In the genomic region with DNA sequence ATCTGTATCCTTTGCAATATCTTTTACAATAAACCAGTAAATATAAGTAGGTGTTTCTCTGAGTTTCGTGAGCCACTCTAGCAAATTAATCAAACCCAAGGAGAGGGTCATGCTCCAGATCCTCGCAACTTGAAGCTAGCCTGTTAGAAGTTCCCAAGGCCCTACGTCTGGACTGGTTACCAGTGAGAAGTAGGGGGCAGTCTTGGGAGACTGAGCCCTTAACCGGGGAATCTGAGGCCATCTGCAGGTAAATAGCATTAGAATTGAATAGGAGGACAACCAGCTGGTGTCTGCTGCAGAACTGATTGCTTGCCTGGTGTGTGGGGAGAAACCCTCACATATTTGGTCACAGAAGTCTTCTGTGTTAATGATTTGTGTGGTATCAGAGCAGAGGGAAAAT, we compare ENCODE assay signal across 29 cellular contexts.
"Had no signal": no experiment of that assay in that cellular context is flagged by ENCODE, and none has a peak within 500 bp of the region (broad histone marks: within the 10 kb centered on the region; RNA-seq: fewer than 3 reads in every experiment).

No MANE protein-coding gene starts in this region.

- H3K27me3 Mint-ChIP-seq: activated B cell treated with CpG ODN at 0.5 μM for 24 hours; activated CD4-positive, alpha-beta T cell treated with anti-CD3 and anti-CD28 coated beads, Interleukin-2, amount 10 ng/mL, durations not matched to agents 24 days and 14 days; activated CD8-positive, alpha-beta memory T cell treated with anti-CD3 and anti-CD28 coated beads, Interleukin-2, amount 10 ng/mL, durations not matched to agents 7 days and 5 days had no signal

- H3K36me3 ChIP-seq: ascending aorta had no signal

- H3K4me1 ChIP-seq: ascending aorta, body of pancreas had no signal

- H3K36me3 Mint-ChIP-seq: activated CD8-positive, alpha-beta memory T cell treated with anti-CD3 and anti-CD28 coated beads, Interleukin-2, amount 10 ng/mL, durations not matched to agents 7 days and 5 days; activated naive CD4-positive, alpha-beta T cell treated with anti-CD3 and anti-CD28 coated beads, Interleukin-2, amount 50 U/mL, for 72 hours had no signal

- H3K27me3 ChIP-seq: ascending aorta, body of pancreas had no signal

- H3K4me3 ChIP-seq: ascending aorta, body of pancreas, K562 had no signal

- DNase-seq: activated B cell treated with CpG ODN at 0.5 μM for 24 hours; activated CD4-positive, alpha-beta T cell treated with anti-CD3 and anti-CD28 coated beads for 1 hour; activated CD4-positive, alpha-beta T cell treated with anti-CD3 and anti-CD28 coated beads, Interleukin-2, amount 10 ng/mL, durations not matched to agents 24 days and 14 days; activated CD4-positive, alpha-beta T cell treated with anti-CD3 and anti-CD28 coated beads, Interleukin-2, amount 50 U/mL, for 48 hours; activated CD8-positive, alpha-beta memory T cell treated with anti-CD3 and anti-CD28 coated beads, Interleukin-2, amount 10 ng/mL, durations not matched to agents 7 days and 5 days; activated effector memory CD4-positive, alpha-beta T cell treated with anti-CD3 and anti-CD28 coated beads, Interleukin-2, amount 50 U/mL, for 16 hours; activated naive CD4-positive, alpha-beta T cell treated with Interleukin-2 at 50 U/mL for 16 hours; activated naive CD8-positive, alpha-beta T cell treated with anti-CD3 and anti-CD28 coated beads, Interleukin-2, amount 50 U/mL, for 24 hours; activated T-cell treated with anti-CD3 and anti-CD28 coated beads, Interleukin-2, amount 50 U/mL, for 24 hours; amniotic stem cell; body of pancreas; Karpas-422; MM.1S; NCI-H1105; NCI-H1436; NCI-H187 treated with DMSO at 0.1 percent for 48 hours; NCI-H2171; NCI-H2227 treated with DMSO at 0.1 percent for 48 hours; NCI-H446 treated with DMSO at 0.1 percent for 48 hours; NCI-H524 treated with DMSO at 0.1 percent for 48 hours; NCI-H748 treated with DMSO at 0.1 percent for 48 hours; NK-92 treated with Interleukin-12 subunit alpha and Interleukin-12 subunit beta, amount 100 ng/mL, for 24 hours; PC-3; SHP77 treated with DMSO at 0.1 percent for 48 hours had no signal

- H3K27ac ChIP-seq: ascending aorta, body of pancreas had no signal

- ATAC-seq: activated CD8-positive, alpha-beta memory T cell treated with anti-CD3 and anti-CD28 coated beads, Interleukin-2, amount 10 ng/mL, durations not matched to agents 7 days and 5 days; activated naive CD4-positive, alpha-beta T cell treated with anti-CD3 and anti-CD28 coated beads, Interleukin-2, amount 50 U/mL, for 72 hours; activated naive CD8-positive, alpha-beta T cell treated with anti-CD3 and anti-CD28 coated beads, Interleukin-2, amount 50 U/mL, for 24 hours; body of pancreas; K562; PC-3 had no signal

- H3K4me1 Mint-ChIP-seq: activated B cell treated with CpG ODN at 0.5 μM for 24 hours; activated CD4-positive, alpha-beta T cell treated with anti-CD3 and anti-CD28 coated beads, Interleukin-2, amount 10 ng/mL, durations not matched to agents 24 days and 14 days; activated naive CD8-positive, alpha-beta T cell treated with anti-CD3 and anti-CD28 coated beads, Interleukin-2, amount 50 U/mL, for 24 hours; central memory CD8-positive, alpha-beta T cell had no signal

- H3K9me3 Mint-ChIP-seq: activated B cell treated with CpG ODN at 0.5 μM for 24 hours; activated CD4-positive, alpha-beta T cell treated with anti-CD3 and anti-CD28 coated beads, Interleukin-2, amount 10 ng/mL, durations not matched to agents 24 days and 14 days; activated naive CD8-positive, alpha-beta T cell treated with anti-CD3 and anti-CD28 coated beads, Interleukin-2, amount 50 U/mL, for 24 hours; activated T-cell treated with anti-CD3 and anti-CD28 coated beads, Interleukin-2, amount 50 U/mL, for 24 hours; central memory CD8-positive, alpha-beta T cell; T-helper 1 cell treated with Interleukin-12 subunit alpha and Interleukin-12 subunit beta and Interleukin-4 antibody, amounts not matched to agents 30 μg/mL and 1 μg/mL, for 36 hours had no signal

- H3K9me3 ChIP-seq: ascending aorta, body of pancreas had no signal

- H3K4me3 Mint-ChIP-seq: activated B cell treated with CpG ODN at 0.5 μM for 24 hours; activated CD4-positive, alpha-beta T cell treated with anti-CD3 and anti-CD28 coated beads, Interleukin-2, amount 10 ng/mL, durations not matched to agents 24 days and 14 days; activated CD8-positive, alpha-beta memory T cell treated with anti-CD3 and anti-CD28 coated beads, Interleukin-2, amount 10 ng/mL, durations not matched to agents 7 days and 5 days; activated naive CD8-positive, alpha-beta T cell treated with anti-CD3 and anti-CD28 coated beads, Interleukin-2, amount 50 U/mL, for 24 hours; activated T-cell treated with anti-CD3 and anti-CD28 coated beads, Interleukin-2, amount 50 U/mL, for 24 hours; central memory CD8-positive, alpha-beta T cell; T-helper 1 cell treated with Interleukin-12 subunit alpha and Interleukin-12 subunit beta and Interleukin-4 antibody, amounts not matched to agents 30 μg/mL and 1 μg/mL, for 36 hours had no signal

- H3K27ac Mint-ChIP-seq: activated B cell treated with CpG ODN at 0.5 μM for 24 hours; activated CD4-positive, alpha-beta T cell treated with anti-CD3 and anti-CD28 coated beads, Interleukin-2, amount 10 ng/mL, durations not matched to agents 24 days and 14 days; activated CD8-positive, alpha-beta memory T cell treated with anti-CD3 and anti-CD28 coated beads, Interleukin-2, amount 10 ng/mL, durations not matched to agents 7 days and 5 days; activated naive CD4-positive, alpha-beta T cell treated with anti-CD3 and anti-CD28 coated beads, Interleukin-2, amount 50 U/mL, for 72 hours; activated naive CD8-positive, alpha-beta T cell treated with anti-CD3 and anti-CD28 coated beads, Interleukin-2, amount 50 U/mL, for 24 hours; activated T-cell treated with anti-CD3 and anti-CD28 coated beads, Interleukin-2, amount 50 U/mL, for 24 hours; T-helper 1 cell treated with Interleukin-12 subunit alpha and Interleukin-12 subunit beta and Interleukin-4 antibody, amounts not matched to agents 30 μg/mL and 1 μg/mL, for 36 hours had no signal
